ENCODE assay signal across 8 cellular contexts in the genomic region with DNA sequence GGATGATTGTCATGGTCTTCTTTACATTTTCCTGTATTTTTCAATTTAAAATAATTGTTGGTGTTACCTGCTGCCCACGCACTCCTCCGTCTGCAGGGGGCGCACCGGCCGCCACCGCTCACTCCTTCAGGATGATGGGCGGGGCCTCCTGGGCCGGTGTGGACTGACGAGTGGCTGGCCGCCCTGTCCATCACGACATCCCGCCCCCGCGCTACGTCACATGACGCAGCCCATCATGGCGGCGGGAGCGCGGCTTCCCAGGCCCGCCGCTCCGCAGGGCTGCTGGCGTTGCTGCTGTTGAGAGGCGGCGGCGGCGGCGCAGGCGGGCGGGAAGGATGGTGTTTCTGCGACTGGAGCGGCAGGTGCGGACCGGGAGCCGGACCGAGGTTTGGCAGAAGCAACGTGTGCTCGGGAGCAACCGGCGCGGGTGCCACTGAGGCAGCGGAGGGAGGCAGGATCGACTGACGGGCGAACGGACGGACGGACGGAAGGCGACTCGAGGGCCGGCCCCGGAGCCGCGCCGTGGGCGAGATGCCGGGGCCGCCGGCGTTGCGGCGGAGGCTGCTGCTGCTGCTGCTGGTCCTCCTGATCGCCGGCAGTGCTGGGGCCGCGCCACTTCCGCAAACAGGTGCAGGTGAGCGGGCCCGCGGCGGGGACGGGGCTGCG. TPM values are rescaled to one million over a fixed set of nuclear protein-coding genes. Genes with fewer than 3 reads are reported as not detected.
A peak's percentile ranks its signal among the peaks of the same experiment; 100 is the strongest.
DNase-seq lines count a peak whose midpoint lies in the region; ATAC-seq and TF ChIP-seq lines count a peak whose summit lies in the region.

A gene (plus strand): TSS at position 216 of the 666 bp plus-strand sequence. CDS start 316 bp downstream, at position 532.

- no peaks in the 10 kb centered on the region for H3K27me3 ChIP-seq in kidney epithelial cell (ENCODE audit: control insufficient read depth, insufficient read depth, low read length)

- TF ChIP-seq CTCF in kidney epithelial cell (IDR thresholded peaks at IDR 0.05; ENCODE audit: insufficient read depth, low read length, poor library complexity, severe bottlenecking): peak; percentile 96

- ATAC-seq in GM19025 (IDR thresholded peaks at IDR 0.05; ENCODE audit: low read depth, unreplicated experiment) (peak; percentile 100), HG03342 (IDR thresholded peaks at IDR 0.05; ENCODE audit: unreplicated experiment) (peak; percentile 100)

- DNase-seq in AML-193 (lab: John Stamatoyannopoulos, UW) (peak; percentile 69 to 82), NCI-H446 (lab: John Stamatoyannopoulos, UW) (peak; percentile 79 to 92), cerebellum (ENCODE audit: low spot score) (peak; percentile 97), kidney epithelial cell (ENCODE audit: low read depth) (no peak)
- peak; percentile 98 for DNase-seq in activated CD4-positive, CD25-positive, alpha-beta regulatory T cell treated with anti-CD3 and anti-CD28 coated beads, Interleukin-2, amount 50 U/mL, for 72 hours
- DNase-seq in stimulated activated CD4-positive, alpha-beta T cell treated with anti-CD3 and anti-CD28 coated beads, Interleukin-15, amount 100 ng/mL, for 48 hours (ENCODE audit: low read depth in 2 of 2): peak; percentile 90 to 93

- H3K36me3 ChIP-seq in kidney epithelial cell (ENCODE audit: control insufficient read depth, insufficient read depth, low read length): no peaks in the 10 kb centered on the region

- H3K4me3 ChIP-seq in kidney epithelial cell (ENCODE audit: low read depth, low read length): peak within 1 kb of the TSS; percentile 79

RNA-seq across cellular contexts. Expression of the gene that starts here (rescaled TPM):
- 29.9 TPM for total RNA-seq in cerebellum
- total RNA-seq in kidney epithelial cell: 17.9 and 21.6 TPM in 2 replicates
